ENCODE assay signal across 18 cellular contexts in genomic region chr6:48990746-48991145, GRCh38.
DNase-seq lines count a peak whose midpoint lies in the region; ATAC-seq and TF ChIP-seq lines count a peak whose summit lies in the region.
"Had no signal": no experiment of that assay in that cellular context is flagged by ENCODE, and none has a peak within 500 bp of the region (broad histone marks: within the 10 kb centered on the region; RNA-seq: fewer than 3 reads in every experiment).

No MANE protein-coding gene starts in this region.

- H3K36me3 ChIP-seq in mammary epithelial cell (ENCODE audit: insufficient read depth, low read length) (no peaks in the 10 kb centered on the region), upper lobe of left lung (no peaks in the 10 kb centered on the region), neural progenitor cell (no peaks in the 10 kb centered on the region)
- H3K36me3 ChIP-seq: BLaER1 treated with 17β-estradiol and CSF1 and Interleukin-3, amounts not matched to agents 10 nM and 100 nM had no signal

- in situ Hi-C loops in mammary epithelial cell (cut with MboI; ENCODE audit: low sequenced_read_pairs in 2 of 2) = no loop called here

- H3K4me3 Mint-ChIP-seq in MCF 10A (ENCODE audit: unreplicated experiment) (no peak overlapping the region), neural progenitor cell (no peak overlapping the region)
- H3K4me3 Mint-ChIP-seq: IgD-negative memory B cell had no signal

- no peaks in the 10 kb centered on the region for H3K79me2 ChIP-seq in mammary epithelial cell (ENCODE audit: insufficient read depth, low read length)
- H3K79me2 ChIP-seq in neural progenitor cell (ENCODE audit: low read depth) = no peaks in the 10 kb centered on the region

- TF ChIP-seq POLR2A in upper lobe of left lung (IDR thresholded peaks at IDR 0.05) = no peak

- H3K9ac ChIP-seq in mammary epithelial cell (ENCODE audit: insufficient read depth, low read length) = no peak overlapping the region
- no peak overlapping the region for H3K9ac ChIP-seq in neural progenitor cell
- H3K9ac ChIP-seq: BLaER1 treated with 17β-estradiol and CSF1 and Interleukin-3, amounts not matched to agents 10 nM and 100 nM had no signal

- H3K4me2 ChIP-seq in mammary epithelial cell (ENCODE audit: insufficient read depth, low read depth, low read length) (no peak overlapping the region), neural progenitor cell (no peak overlapping the region)
- H3K4me2 ChIP-seq: BLaER1 treated with 17β-estradiol and CSF1 and Interleukin-3, amounts not matched to agents 10 nM and 100 nM had no signal

- no peak for DNase-seq in mammary epithelial cell
- no peak for DNase-seq in MCF 10A (ENCODE audit: unreplicated experiment)
- peak; percentile 54 for DNase-seq in RPMI7951 (ENCODE audit: low read depth)
- no peak for DNase-seq in left lobe of liver (ENCODE audit: low spot score)
- no peak for DNase-seq in NCI-H2081 (lab: John Stamatoyannopoulos, UW)
- no peak for DNase-seq in NCI-H2081 treated with DMSO at 0.1 percent for 48 hours (lab: John Stamatoyannopoulos, UW)
- DNase-seq in upper lobe of left lung = no peak
- no peak for DNase-seq in neural progenitor cell (ENCODE audit: low spot score)
- DNase-seq: DMS79 treated with DMSO at 0.1 percent for 48 hours, GDM1, NCI-H1436 treated with DMSO at 0.1 percent for 48 hours, NCI-H2029 treated with DMSO at 0.1 percent for 48 hours, NCI-H510A treated with DMSO at 0.1 percent for 48 hours had no signal

- no peak overlapping the region for H3K27ac Mint-ChIP-seq in MCF 10A (ENCODE audit: low read depth, unreplicated experiment)
- H3K27ac Mint-ChIP-seq in neural progenitor cell = no peak overlapping the region
- H3K27ac Mint-ChIP-seq: IgD-negative memory B cell had no signal

- no peaks in the 10 kb centered on the region for H3F3A ChIP-seq in neural progenitor cell (ENCODE audit: low read depth)

- H3K4me1 ChIP-seq in mammary epithelial cell (ENCODE audit: insufficient read depth, low read length) (no peaks in the 10 kb centered on the region), upper lobe of left lung (no peaks in the 10 kb centered on the region), neural progenitor cell (no peaks in the 10 kb centered on the region)

- H3K4me1 Mint-ChIP-seq in MCF 10A (ENCODE audit: insufficient read depth, unreplicated experiment) (no peaks in the 10 kb centered on the region), neural progenitor cell (no peaks in the 10 kb centered on the region)
- H3K4me1 Mint-ChIP-seq: IgD-negative memory B cell had no signal

- peaks cover 8% of the 10 kb centered on the region for H3K9me3 Mint-ChIP-seq in MCF 10A (ENCODE audit: unreplicated experiment)
- H3K9me3 Mint-ChIP-seq in neural progenitor cell = peaks cover 2% of the 10 kb centered on the region

- dilution Hi-C loops in mammary epithelial cell (cut with HindIII; ENCODE audit: low sequenced_read_pairs) = no loop called here

- H4K20me1 ChIP-seq in mammary epithelial cell (ENCODE audit: insufficient read depth, low read length) = no peaks in the 10 kb centered on the region
- no peaks in the 10 kb centered on the region for H4K20me1 ChIP-seq in neural progenitor cell (ENCODE audit: low read depth)
- H4K20me1 ChIP-seq: BLaER1 treated with 17β-estradiol and CSF1 and Interleukin-3, amounts not matched to agents 10 nM and 100 nM had no signal

- intact Hi-C loops in mammary epithelial cell (cut with micrococcal nuclease) (loop anchor here (5.0 kb wide), 1 partner anchor 223 kb away; no protein-coding TSS in a partner anchor), MCF 10A (cut with micrococcal nuclease) (no loop called here)

- H3K27ac ChIP-seq in mammary epithelial cell (ENCODE audit: insufficient read depth, low read depth, low read length) (no peak overlapping the region), upper lobe of left lung (no peak overlapping the region), neural progenitor cell (no peak overlapping the region)
- H3K27ac ChIP-seq: 22Rv1; BLaER1 treated with 17β-estradiol and CSF1 and Interleukin-3, amounts not matched to agents 10 nM and 100 nM had no signal

- no peaks in the 10 kb centered on the region for H3K27me3 ChIP-seq in mammary epithelial cell (ENCODE audit: insufficient read depth, low read length)
- H3K27me3 ChIP-seq in upper lobe of left lung = no peaks in the 10 kb centered on the region
- no peaks in the 10 kb centered on the region for H3K27me3 ChIP-seq in neural progenitor cell
- H3K27me3 ChIP-seq: BLaER1 treated with 17β-estradiol and CSF1 and Interleukin-3, amounts not matched to agents 10 nM and 100 nM had no signal

- peak; percentile 78 for ATAC-seq in left lobe of liver
- no peak for ATAC-seq in upper lobe of left lung (ENCODE audit: low FRiP score in 2 of 2)
- ATAC-seq: Panc1, Right ventricle myocardium inferior had no signal

- CTCF ChIA-PET in mammary epithelial cell (lab: Charles Lee; ENCODE audit: low non-redundant PET) (no interaction called here), MCF 10A (lab: Yijun Ruan, JAX) (interaction anchor here (1.0 kb wide), 1 partner anchor 17 kb away, joined by 3 read pairs; no protein-coding TSS in a partner anchor)

- TF ChIP-seq EP300 in upper lobe of left lung (IDR thresholded peaks at IDR 0.05) = no peak

- H3K27me3 Mint-ChIP-seq in MCF 10A (ENCODE audit: insufficient read depth, unreplicated experiment) (no peaks in the 10 kb centered on the region), neural progenitor cell (ENCODE audit: insufficient read depth, low read depth) (no peaks in the 10 kb centered on the region)
- H3K27me3 Mint-ChIP-seq: IgD-negative memory B cell had no signal

- H2AFZ ChIP-seq in mammary epithelial cell (ENCODE audit: low read depth, low read length) (peak overlapping the region; percentile 20), neural progenitor cell (replicated peaks) (no peak overlapping the region)

- H3K9me3 ChIP-seq in mammary epithelial cell (replicated peaks; ENCODE audit: insufficient read depth, low read length) (no peaks in the 10 kb centered on the region), upper lobe of left lung (peaks cover 0 to 8% (median 0%) of the 10 kb centered on the region in 4 donors), neural progenitor cell (ENCODE audit: low read depth) (no peaks in the 10 kb centered on the region)

- TF ChIP-seq CTCF in mammary epithelial cell (conservative IDR thresholded peaks at IDR 0.05 in 1 of 2, IDR thresholded peaks at IDR 0.05 in 1 of 2; ENCODE audit: extremely low read depth in 1 of 2, insufficient read depth in 1 of 2, low read depth in 1 of 2, low read length in 2 of 2) (no peak), MCF 10A (IDR thresholded peaks at IDR 0.05; ENCODE audit: unreplicated experiment) (no peak), upper lobe of left lung (IDR thresholded peaks at IDR 0.05) (no peak), neural progenitor cell (IDR thresholded peaks at IDR 0.05) (no peak)

- H3K4me3 ChIP-seq in mammary epithelial cell (replicated peaks in 1 of 3; ENCODE audit: insufficient read depth in 1 of 3, low read depth in 2 of 3, low read length in 3 of 3) = no peak overlapping the region
- no peak overlapping the region for H3K4me3 ChIP-seq in upper lobe of left lung
- no peak overlapping the region for H3K4me3 ChIP-seq in neural progenitor cell
- H3K4me3 ChIP-seq: BLaER1 treated with 17β-estradiol and CSF1 and Interleukin-3, amounts not matched to agents 10 nM and 100 nM had no signal

- WGBS in mammary epithelial cell (ENCODE audit: low coverage, missing lambda C conversion rate) = 98% methylated on average over 5 of the region's 5 CpGs
- WGBS in upper lobe of left lung, 2 donors = 95 to 96% methylated on average over 3 to 5 of the region's 5 CpGs

- POLR2A ChIA-PET in MCF 10A (lab: Yijun Ruan, JAX) = interaction anchor here (0.6 to 1.0 kb wide), 3 partner anchors 10 to 1328 kb away, joined by 3 to 5 read pairs (median 3); no protein-coding TSS in a partner anchor

- BruUV-seq in mammary epithelial cell (replicated peaks; lab: Mats Ljungman, UMichigan) (no TSS peak), MCF 10A (replicated peaks; lab: Mats Ljungman, UMichigan) (no TSS peak)

- H3K36me3 Mint-ChIP-seq in MCF 10A (ENCODE audit: insufficient read depth, unreplicated experiment) = peaks cover 7% of the 10 kb centered on the region
- H3K36me3 Mint-ChIP-seq in neural progenitor cell = no peaks in the 10 kb centered on the region
- H3K36me3 Mint-ChIP-seq: IgD-negative memory B cell had no signal
